In genomic region chr6:15317934-15318902, GRCh38 we compare ENCODE assay signal across 1 cellular context.
TF ChIP-seq lines count a peak whose summit lies in the region.

No MANE protein-coding gene starts in this region.

TF ChIP-seq in HepG2, 621 proteins besides CTCF, POLR2A, EP300 and RAD21 (continued from another document and continues in another):
- peak; percentile 77; the same call in 1 of the 2 replicates for TF ChIP-seq ARNTL (CRISPR knock-in tag; IDR thresholded peaks at IDR 0.05)
- TF ChIP-seq EEA1 (CRISPR knock-in tag; IDR thresholded peaks at IDR 0.05; ENCODE audit: borderline replicate concordance), result no peak
- TF ChIP-seq ZNF232 (CRISPR knock-in tag; IDR thresholded peaks at IDR 0.05; ENCODE audit: borderline replicate concordance), result 0 out of 2 replicates have a peak, but pooled peaks have one; percentile 14
- TF ChIP-seq TGIF2 (CRISPR knock-in tag; IDR thresholded peaks at IDR 0.05), result 0 out of 2 replicates have a peak, but pooled peaks have one; percentile 54
- TF ChIP-seq, protein P1, sequence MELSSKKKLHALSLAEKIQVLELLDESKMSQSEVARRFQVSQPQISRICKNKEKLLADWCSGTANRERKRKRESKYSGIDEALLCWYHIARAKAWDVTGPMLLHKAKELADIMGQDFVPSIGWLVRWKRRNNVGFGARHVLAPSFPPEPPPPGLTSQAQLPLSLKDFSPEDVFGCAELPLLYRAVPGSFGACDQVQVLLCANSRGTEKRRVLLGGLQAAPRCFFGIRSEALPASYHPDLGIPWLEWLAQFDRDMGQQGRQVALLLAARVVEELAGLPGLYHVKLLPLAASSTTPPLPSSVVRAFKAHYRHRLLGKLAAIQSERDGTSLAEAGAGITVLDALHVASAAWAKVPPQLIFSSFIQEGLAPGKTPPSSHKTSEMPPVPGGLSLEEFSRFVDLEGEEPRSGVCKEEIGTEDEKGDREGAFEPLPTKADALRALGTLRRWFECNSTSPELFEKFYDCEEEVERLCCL (CRISPR knock-in tag; IDR thresholded peaks at IDR 0.05; ENCODE audit: borderline replicate concordance), result no peak
- TF ChIP-seq HOXD1 (CRISPR knock-in tag; IDR thresholded peaks at IDR 0.05), result no peak
- peak; percentile 73 for TF ChIP-seq HDAC1 (CRISPR knock-in tag; IDR thresholded peaks at IDR 0.05)
- no peak for TF ChIP-seq CENPT (CRISPR knock-in tag; IDR thresholded peaks at IDR 0.05; ENCODE audit: low read depth)
- no peak for TF ChIP-seq ZNF512 (CRISPR knock-in tag; IDR thresholded peaks at IDR 0.05)
- no peak for TF ChIP-seq ZNF563 (CRISPR knock-in tag; IDR thresholded peaks at IDR 0.05)
- no peak for TF ChIP-seq NFIB (CRISPR knock-in tag; IDR thresholded peaks at IDR 0.05; ENCODE audit: borderline replicate concordance)
- TF ChIP-seq, protein P2, sequence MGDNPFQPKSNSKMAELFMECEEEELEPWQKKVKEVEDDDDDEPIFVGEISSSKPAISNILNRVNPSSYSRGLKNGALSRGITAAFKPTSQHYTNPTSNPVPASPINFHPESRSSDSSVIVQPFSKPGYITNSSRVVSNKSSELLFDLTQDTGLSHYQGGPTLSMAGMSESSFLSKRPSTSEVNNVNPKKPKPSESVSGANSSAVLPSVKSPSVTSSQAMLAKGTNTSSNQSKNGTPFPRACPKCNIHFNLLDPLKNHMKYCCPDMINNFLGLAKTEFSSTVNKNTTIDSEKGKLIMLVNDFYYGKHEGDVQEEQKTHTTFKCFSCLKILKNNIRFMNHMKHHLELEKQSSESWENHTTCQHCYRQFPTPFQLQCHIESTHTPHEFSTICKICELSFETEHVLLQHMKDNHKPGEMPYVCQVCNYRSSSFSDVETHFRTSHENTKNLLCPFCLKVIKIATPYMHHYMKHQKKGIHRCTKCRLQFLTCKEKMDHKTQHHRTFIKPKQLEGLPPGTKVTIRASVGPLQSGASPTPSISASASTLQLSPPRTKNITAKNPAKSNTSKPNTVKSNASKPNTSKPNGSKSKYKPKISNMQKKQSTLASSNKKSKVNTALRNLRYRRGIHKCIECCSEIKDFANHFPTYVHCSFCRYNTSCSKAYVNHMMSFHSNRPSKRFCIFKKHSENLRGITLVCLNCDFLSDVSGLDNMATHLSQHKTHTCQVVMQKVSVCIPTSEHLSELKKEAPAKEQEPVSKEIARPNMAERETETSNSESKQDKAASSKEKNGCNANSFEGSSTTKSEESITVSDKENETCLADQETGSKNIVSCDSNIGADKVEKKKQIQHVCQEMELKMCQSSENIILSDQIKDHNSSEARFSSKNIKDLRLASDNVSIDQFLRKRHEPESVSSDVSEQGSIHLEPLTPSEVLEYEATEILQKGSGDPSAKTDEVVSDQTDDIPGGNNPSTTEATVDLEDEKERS (CRISPR knock-in tag; IDR thresholded peaks at IDR 0.05), result no peak
- TF ChIP-seq, protein P3, sequence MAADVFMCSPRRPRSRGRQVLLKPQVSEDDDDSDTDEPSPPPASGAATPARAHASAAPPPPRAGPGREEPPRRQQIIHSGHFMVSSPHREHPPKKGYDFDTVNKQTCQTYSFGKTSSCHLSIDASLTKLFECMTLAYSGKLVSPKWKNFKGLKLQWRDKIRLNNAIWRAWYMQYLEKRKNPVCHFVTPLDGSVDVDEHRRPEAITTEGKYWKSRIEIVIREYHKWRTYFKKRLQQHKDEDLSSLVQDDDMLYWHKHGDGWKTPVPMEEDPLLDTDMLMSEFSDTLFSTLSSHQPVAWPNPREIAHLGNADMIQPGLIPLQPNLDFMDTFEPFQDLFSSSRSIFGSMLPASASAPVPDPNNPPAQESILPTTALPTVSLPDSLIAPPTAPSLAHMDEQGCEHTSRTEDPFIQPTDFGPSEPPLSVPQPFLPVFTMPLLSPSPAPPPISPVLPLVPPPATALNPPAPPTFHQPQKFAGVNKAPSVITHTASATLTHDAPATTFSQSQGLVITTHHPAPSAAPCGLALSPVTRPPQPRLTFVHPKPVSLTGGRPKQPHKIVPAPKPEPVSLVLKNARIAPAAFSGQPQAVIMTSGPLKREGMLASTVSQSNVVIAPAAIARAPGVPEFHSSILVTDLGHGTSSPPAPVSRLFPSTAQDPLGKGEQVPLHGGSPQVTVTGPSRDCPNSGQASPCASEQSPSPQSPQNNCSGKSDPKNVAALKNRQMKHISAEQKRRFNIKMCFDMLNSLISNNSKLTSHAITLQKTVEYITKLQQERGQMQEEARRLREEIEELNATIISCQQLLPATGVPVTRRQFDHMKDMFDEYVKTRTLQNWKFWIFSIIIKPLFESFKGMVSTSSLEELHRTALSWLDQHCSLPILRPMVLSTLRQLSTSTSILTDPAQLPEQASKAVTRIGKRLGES (CRISPR knock-in tag; IDR thresholded peaks at IDR 0.05; ENCODE audit: borderline replicate concordance), result no peak
- peak; percentile 75 for TF ChIP-seq HNF1B (CRISPR knock-in tag; IDR thresholded peaks at IDR 0.05)
- TF ChIP-seq, protein P4, sequence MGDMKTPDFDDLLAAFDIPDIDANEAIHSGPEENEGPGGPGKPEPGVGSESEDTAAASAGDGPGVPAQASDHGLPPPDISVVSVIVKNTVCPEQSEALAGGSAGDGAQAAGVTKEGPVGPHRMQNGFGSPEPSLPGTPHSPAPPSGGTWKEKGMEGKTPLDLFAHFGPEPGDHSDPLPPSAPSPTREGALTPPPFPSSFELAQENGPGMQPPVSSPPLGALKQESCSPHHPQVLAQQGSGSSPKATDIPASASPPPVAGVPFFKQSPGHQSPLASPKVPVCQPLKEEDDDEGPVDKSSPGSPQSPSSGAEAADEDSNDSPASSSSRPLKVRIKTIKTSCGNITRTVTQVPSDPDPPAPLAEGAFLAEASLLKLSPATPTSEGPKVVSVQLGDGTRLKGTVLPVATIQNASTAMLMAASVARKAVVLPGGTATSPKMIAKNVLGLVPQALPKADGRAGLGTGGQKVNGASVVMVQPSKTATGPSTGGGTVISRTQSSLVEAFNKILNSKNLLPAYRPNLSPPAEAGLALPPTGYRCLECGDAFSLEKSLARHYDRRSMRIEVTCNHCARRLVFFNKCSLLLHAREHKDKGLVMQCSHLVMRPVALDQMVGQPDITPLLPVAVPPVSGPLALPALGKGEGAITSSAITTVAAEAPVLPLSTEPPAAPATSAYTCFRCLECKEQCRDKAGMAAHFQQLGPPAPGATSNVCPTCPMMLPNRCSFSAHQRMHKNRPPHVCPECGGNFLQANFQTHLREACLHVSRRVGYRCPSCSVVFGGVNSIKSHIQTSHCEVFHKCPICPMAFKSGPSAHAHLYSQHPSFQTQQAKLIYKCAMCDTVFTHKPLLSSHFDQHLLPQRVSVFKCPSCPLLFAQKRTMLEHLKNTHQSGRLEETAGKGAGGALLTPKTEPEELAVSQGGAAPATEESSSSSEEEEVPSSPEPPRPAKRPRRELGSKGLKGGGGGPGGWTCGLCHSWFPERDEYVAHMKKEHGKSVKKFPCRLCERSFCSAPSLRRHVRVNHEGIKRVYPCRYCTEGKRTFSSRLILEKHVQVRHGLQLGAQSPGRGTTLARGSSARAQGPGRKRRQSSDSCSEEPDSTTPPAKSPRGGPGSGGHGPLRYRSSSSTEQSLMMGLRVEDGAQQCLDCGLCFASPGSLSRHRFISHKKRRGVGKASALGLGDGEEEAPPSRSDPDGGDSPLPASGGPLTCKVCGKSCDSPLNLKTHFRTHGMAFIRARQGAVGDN (CRISPR knock-in tag; IDR thresholded peaks at IDR 0.05), result no peak
- TF ChIP-seq ZNF24 (IDR thresholded peaks at IDR 0.05), result no peak
- TF ChIP-seq GATAD1 (CRISPR knock-in tag; IDR thresholded peaks at IDR 0.05), result no peak
- TF ChIP-seq UBTF (CRISPR knock-in tag; IDR thresholded peaks at IDR 0.05), result no peak
- no peak for TF ChIP-seq ATM (IDR thresholded peaks at IDR 0.05; ENCODE audit: borderline replicate concordance)
- no peak for TF ChIP-seq IKZF4 (CRISPR knock-in tag; IDR thresholded peaks at IDR 0.05; ENCODE audit: borderline replicate concordance, low read depth, not compliant biosample characterization)
- no peak for TF ChIP-seq ZNF878 (CRISPR knock-in tag; IDR thresholded peaks at IDR 0.05)
- no peak for TF ChIP-seq ZNF660 (CRISPR knock-in tag; IDR thresholded peaks at IDR 0.05; ENCODE audit: borderline replicate concordance, low read depth)
- no peak for TF ChIP-seq RBFOX2 (IDR thresholded peaks at IDR 0.05; ENCODE audit: low read depth, low read length)
- TF ChIP-seq ZNF468 (CRISPR knock-in tag; IDR thresholded peaks at IDR 0.05), result no peak
- TF ChIP-seq, protein P5, sequence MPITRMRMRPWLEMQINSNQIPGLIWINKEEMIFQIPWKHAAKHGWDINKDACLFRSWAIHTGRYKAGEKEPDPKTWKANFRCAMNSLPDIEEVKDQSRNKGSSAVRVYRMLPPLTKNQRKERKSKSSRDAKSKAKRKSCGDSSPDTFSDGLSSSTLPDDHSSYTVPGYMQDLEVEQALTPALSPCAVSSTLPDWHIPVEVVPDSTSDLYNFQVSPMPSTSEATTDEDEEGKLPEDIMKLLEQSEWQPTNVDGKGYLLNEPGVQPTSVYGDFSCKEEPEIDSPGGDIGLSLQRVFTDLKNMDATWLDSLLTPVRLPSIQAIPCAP (CRISPR knock-in tag; IDR thresholded peaks at IDR 0.05; ENCODE audit: low read depth), result no peak
- no peak for TF ChIP-seq KDM4B (CRISPR knock-in tag; IDR thresholded peaks at IDR 0.05)
- 0 out of 2 replicates have a peak, but pooled peaks have one; percentile 21 for TF ChIP-seq NR2C2 (CRISPR knock-in tag; IDR thresholded peaks at IDR 0.05; ENCODE audit: borderline replicate concordance)
- TF ChIP-seq ZNF264 (CRISPR knock-in tag; IDR thresholded peaks at IDR 0.05), result no peak
- TF ChIP-seq TARDBP (CRISPR knock-in tag; IDR thresholded peaks at IDR 0.05), result peak; percentile 58; the same call in 1 of the 2 replicates
- 0 out of 2 replicates have a peak, but pooled peaks have one; percentile 14 for TF ChIP-seq KMT2A (CRISPR knock-in tag; IDR thresholded peaks at IDR 0.05)
- no peak for TF ChIP-seq HHEX (CRISPR knock-in tag; IDR thresholded peaks at IDR 0.05)
- TF ChIP-seq NR2F6 (IDR thresholded peaks at IDR 0.05), result no peak
- TF ChIP-seq NR2F6 (CRISPR knock-in tag; IDR thresholded peaks at IDR 0.05), result no peak
- no peak for TF ChIP-seq MAF1 (CRISPR knock-in tag; IDR thresholded peaks at IDR 0.05; ENCODE audit: borderline replicate concordance)
- TF ChIP-seq TEAD2 (CRISPR knock-in tag; IDR thresholded peaks at IDR 0.05), result no peak
- no peak for TF ChIP-seq PRPF4 (IDR thresholded peaks at IDR 0.05; ENCODE audit: low read depth, low read length, poor library complexity, severe bottlenecking)
